Comparison of ENCODE assay signal across 1 cellular context in the genomic region with DNA sequence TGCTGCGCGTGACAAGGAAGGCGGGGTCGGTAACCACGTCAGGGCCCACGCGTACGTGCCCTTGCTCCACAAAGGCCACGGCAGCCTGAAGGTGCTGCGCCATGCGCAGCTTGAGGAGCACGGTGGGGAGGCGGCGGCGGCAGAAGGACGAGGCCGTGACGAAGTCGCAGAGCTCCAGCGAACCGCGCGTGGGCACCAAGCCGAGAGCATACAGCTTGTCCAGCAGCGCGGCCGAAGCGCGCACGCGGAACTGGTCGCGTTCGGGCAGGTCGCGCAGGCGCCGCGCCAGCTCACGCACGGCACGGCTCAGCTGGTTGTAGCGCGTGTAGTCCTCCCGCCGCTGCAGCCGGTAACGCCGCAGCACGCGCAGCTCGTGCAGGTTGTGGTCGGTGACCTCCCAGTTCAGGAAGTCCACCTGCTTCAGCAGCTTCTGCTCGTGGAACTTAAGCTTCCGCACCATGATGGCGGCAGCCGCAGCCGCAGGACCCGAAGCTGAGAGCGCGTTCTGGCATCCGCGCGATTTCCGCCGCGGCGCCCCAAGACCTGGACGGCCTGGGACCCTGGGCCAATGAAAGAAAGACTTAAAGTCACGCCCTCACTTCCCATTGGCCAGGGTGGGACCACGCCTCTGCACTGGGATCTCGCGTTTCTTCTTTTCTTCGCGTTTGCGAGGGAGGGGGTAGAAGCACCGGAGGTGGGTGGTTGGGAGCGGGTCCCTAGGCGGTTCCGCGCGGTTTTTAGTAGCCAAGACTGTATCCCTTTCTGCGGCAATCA.
TF ChIP-seq lines count a peak whose summit lies in the region.

A gene with protein sequence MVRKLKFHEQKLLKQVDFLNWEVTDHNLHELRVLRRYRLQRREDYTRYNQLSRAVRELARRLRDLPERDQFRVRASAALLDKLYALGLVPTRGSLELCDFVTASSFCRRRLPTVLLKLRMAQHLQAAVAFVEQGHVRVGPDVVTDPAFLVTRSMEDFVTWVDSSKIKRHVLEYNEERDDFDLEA (minus strand): TSS at position 516 of the 774 bp plus-strand sequence. CDS start 56 bp downstream, at position 460.

TF ChIP-seq in GM12878, 131 proteins besides CTCF, POLR2A, EP300 and RAD21 (continued from another document and continues in another):
- TF ChIP-seq, protein P1, sequence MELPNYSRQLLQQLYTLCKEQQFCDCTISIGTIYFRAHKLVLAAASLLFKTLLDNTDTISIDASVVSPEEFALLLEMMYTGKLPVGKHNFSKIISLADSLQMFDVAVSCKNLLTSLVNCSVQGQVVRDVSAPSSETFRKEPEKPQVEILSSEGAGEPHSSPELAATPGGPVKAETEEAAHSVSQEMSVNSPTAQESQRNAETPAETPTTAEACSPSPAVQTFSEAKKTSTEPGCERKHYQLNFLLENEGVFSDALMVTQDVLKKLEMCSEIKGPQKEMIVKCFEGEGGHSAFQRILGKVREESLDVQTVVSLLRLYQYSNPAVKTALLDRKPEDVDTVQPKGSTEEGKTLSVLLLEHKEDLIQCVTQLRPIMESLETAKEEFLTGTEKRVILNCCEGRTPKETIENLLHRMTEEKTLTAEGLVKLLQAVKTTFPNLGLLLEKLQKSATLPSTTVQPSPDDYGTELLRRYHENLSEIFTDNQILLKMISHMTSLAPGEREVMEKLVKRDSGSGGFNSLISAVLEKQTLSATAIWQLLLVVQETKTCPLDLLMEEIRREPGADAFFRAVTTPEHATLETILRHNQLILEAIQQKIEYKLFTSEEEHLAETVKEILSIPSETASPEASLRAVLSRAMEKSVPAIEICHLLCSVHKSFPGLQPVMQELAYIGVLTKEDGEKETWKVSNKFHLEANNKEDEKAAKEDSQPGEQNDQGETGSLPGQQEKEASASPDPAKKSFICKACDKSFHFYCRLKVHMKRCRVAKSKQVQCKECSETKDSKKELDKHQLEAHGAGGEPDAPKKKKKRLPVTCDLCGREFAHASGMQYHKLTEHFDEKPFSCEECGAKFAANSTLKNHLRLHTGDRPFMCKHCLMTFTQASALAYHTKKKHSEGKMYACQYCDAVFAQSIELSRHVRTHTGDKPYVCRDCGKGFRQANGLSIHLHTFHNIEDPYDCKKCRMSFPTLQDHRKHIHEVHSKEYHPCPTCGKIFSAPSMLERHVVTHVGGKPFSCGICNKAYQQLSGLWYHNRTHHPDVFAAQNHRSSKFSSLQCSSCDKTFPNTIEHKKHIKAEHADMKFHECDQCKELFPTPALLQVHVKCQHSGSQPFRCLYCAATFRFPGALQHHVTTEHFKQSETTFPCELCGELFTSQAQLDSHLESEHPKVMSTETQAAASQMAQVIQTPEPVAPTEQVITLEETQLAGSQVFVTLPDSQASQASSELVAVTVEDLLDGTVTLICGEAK (IDR thresholded peaks at IDR 0.05; ENCODE audit: borderline replicate concordance), result peak; percentile 62; the same call in 1 of the 2 replicates
- TF ChIP-seq LARP7 (IDR thresholded peaks at IDR 0.05), result peak; percentile 97
- TF ChIP-seq, protein P2, sequence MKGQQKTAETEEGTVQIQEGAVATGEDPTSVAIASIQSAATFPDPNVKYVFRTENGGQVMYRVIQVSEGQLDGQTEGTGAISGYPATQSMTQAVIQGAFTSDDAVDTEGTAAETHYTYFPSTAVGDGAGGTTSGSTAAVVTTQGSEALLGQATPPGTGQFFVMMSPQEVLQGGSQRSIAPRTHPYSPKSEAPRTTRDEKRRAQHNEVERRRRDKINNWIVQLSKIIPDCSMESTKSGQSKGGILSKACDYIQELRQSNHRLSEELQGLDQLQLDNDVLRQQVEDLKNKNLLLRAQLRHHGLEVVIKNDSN (IDR thresholded peaks at IDR 0.05; ENCODE audit: borderline replicate concordance, extremely low read length, insufficient read depth, low read depth, low read length), result peak; percentile 49
- TF ChIP-seq, protein P3, sequence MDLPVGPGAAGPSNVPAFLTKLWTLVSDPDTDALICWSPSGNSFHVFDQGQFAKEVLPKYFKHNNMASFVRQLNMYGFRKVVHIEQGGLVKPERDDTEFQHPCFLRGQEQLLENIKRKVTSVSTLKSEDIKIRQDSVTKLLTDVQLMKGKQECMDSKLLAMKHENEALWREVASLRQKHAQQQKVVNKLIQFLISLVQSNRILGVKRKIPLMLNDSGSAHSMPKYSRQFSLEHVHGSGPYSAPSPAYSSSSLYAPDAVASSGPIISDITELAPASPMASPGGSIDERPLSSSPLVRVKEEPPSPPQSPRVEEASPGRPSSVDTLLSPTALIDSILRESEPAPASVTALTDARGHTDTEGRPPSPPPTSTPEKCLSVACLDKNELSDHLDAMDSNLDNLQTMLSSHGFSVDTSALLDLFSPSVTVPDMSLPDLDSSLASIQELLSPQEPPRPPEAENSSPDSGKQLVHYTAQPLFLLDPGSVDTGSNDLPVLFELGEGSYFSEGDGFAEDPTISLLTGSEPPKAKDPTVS (IDR thresholded peaks at IDR 0.05; ENCODE audit: low read depth, low read length), result no peak
- TF ChIP-seq BRCA1 (IDR thresholded peaks at IDR 0.05; ENCODE audit: low read depth, low read length), result peak; percentile 86
- TF ChIP-seq SREBF1 (IDR thresholded peaks at IDR 0.05; ENCODE audit: low read length), result no peak
- TF ChIP-seq SRF (IDR thresholded peaks at IDR 0.05; ENCODE audit: low read depth in 2 of 2, low read length in 2 of 2), result peak in 1 of 2 experiments; percentile 45; a peak in 1 of 4 replicates
- TF ChIP-seq SMAD1 (IDR thresholded peaks at IDR 0.05; ENCODE audit: low read depth, partially characterized antibody), result peak; percentile 36
- no peak for TF ChIP-seq SUZ12 (IDR thresholded peaks at IDR 0.05; ENCODE audit: unreplicated experiment)
- peak; percentile 99 for TF ChIP-seq POLR2AphosphoS5 (IDR thresholded peaks at IDR 0.05; ENCODE audit: low read length)
- TF ChIP-seq ZNF24 (IDR thresholded peaks at IDR 0.05), result no peak
- TF ChIP-seq ZSCAN29 (IDR thresholded peaks at IDR 0.05), result no peak
- peak; percentile 52 for TF ChIP-seq HDAC6 (IDR thresholded peaks at IDR 0.05; ENCODE audit: unreplicated experiment)
- TF ChIP-seq STAT1 (conservative IDR thresholded peaks at IDR 0.05), result peak; percentile 29; the same call in 1 of the 2 replicates
- TF ChIP-seq, protein P4, sequence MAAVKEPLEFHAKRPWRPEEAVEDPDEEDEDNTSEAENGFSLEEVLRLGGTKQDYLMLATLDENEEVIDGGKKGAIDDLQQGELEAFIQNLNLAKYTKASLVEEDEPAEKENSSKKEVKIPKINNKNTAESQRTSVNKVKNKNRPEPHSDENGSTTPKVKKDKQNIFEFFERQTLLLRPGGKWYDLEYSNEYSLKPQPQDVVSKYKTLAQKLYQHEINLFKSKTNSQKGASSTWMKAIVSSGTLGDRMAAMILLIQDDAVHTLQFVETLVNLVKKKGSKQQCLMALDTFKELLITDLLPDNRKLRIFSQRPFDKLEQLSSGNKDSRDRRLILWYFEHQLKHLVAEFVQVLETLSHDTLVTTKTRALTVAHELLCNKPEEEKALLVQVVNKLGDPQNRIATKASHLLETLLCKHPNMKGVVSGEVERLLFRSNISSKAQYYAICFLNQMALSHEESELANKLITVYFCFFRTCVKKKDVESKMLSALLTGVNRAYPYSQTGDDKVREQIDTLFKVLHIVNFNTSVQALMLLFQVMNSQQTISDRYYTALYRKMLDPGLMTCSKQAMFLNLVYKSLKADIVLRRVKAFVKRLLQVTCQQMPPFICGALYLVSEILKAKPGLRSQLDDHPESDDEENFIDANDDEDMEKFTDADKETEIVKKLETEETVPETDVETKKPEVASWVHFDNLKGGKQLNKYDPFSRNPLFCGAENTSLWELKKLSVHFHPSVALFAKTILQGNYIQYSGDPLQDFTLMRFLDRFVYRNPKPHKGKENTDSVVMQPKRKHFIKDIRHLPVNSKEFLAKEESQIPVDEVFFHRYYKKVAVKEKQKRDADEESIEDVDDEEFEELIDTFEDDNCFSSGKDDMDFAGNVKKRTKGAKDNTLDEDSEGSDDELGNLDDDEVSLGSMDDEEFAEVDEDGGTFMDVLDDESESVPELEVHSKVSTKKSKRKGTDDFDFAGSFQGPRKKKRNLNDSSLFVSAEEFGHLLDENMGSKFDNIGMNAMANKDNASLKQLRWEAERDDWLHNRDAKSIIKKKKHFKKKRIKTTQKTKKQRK (IDR thresholded peaks at IDR 0.05; ENCODE audit: low read depth, low read length), result no peak
- TF ChIP-seq MEF2A (IDR thresholded peaks at IDR 0.05; ENCODE audit: insufficient read depth, low read depth, low read length), result 0 out of 2 replicates have a peak, but pooled peaks have one; percentile 2
- TF ChIP-seq BMI1 (IDR thresholded peaks at IDR 0.05; ENCODE audit: borderline replicate concordance), result no peak
- no peak for TF ChIP-seq CBX3 (IDR thresholded peaks at IDR 0.05; ENCODE audit: borderline replicate concordance, low read depth)
- TF ChIP-seq IKZF1 (conservative IDR thresholded peaks at IDR 0.05), result peak; percentile 72
- TF ChIP-seq RUNX3 (IDR thresholded peaks at IDR 0.05; ENCODE audit: low read length), result peak; percentile 73
- no peak for TF ChIP-seq FOXK2 (IDR thresholded peaks at IDR 0.05)
- TF ChIP-seq SMAD5 (IDR thresholded peaks at IDR 0.05; ENCODE audit: low read depth), result peak; percentile 94
- TF ChIP-seq SPI1 (IDR thresholded peaks at IDR 0.05; ENCODE audit: borderline replicate concordance, insufficient read depth, low read depth, low read length), result peak; percentile 19; the same call in 1 of the 2 replicates
- TF ChIP-seq BCL11A (IDR thresholded peaks at IDR 0.05; ENCODE audit: low read depth, low read length), result no peak
- TF ChIP-seq, protein P5, sequence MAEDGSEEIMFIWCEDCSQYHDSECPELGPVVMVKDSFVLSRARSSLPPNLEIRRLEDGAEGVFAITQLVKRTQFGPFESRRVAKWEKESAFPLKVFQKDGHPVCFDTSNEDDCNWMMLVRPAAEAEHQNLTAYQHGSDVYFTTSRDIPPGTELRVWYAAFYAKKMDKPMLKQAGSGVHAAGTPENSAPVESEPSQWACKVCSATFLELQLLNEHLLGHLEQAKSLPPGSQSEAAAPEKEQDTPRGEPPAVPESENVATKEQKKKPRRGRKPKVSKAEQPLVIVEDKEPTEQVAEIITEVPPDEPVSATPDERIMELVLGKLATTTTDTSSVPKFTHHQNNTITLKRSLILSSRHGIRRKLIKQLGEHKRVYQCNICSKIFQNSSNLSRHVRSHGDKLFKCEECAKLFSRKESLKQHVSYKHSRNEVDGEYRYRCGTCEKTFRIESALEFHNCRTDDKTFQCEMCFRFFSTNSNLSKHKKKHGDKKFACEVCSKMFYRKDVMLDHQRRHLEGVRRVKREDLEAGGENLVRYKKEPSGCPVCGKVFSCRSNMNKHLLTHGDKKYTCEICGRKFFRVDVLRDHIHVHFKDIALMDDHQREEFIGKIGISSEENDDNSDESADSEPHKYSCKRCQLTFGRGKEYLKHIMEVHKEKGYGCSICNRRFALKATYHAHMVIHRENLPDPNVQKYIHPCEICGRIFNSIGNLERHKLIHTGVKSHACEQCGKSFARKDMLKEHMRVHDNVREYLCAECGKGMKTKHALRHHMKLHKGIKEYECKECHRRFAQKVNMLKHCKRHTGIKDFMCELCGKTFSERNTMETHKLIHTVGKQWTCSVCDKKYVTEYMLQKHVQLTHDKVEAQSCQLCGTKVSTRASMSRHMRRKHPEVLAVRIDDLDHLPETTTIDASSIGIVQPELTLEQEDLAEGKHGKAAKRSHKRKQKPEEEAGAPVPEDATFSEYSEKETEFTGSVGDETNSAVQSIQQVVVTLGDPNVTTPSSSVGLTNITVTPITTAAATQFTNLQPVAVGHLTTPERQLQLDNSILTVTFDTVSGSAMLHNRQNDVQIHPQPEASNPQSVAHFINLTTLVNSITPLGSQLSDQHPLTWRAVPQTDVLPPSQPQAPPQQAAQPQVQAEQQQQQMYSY (CRISPR knock-in tag; IDR thresholded peaks at IDR 0.05), result no peak
- TF ChIP-seq ZZZ3 (IDR thresholded peaks at IDR 0.05; ENCODE audit: control insufficient read depth, insufficient read length, low read depth), result no peak
- no peak for TF ChIP-seq ATF7 (IDR thresholded peaks at IDR 0.05; ENCODE audit: low read depth)
- TF ChIP-seq ZBED1 (IDR thresholded peaks at IDR 0.05; ENCODE audit: borderline replicate concordance), result no peak; the same call in 1 of the 2 replicates
- TF ChIP-seq, protein P6, sequence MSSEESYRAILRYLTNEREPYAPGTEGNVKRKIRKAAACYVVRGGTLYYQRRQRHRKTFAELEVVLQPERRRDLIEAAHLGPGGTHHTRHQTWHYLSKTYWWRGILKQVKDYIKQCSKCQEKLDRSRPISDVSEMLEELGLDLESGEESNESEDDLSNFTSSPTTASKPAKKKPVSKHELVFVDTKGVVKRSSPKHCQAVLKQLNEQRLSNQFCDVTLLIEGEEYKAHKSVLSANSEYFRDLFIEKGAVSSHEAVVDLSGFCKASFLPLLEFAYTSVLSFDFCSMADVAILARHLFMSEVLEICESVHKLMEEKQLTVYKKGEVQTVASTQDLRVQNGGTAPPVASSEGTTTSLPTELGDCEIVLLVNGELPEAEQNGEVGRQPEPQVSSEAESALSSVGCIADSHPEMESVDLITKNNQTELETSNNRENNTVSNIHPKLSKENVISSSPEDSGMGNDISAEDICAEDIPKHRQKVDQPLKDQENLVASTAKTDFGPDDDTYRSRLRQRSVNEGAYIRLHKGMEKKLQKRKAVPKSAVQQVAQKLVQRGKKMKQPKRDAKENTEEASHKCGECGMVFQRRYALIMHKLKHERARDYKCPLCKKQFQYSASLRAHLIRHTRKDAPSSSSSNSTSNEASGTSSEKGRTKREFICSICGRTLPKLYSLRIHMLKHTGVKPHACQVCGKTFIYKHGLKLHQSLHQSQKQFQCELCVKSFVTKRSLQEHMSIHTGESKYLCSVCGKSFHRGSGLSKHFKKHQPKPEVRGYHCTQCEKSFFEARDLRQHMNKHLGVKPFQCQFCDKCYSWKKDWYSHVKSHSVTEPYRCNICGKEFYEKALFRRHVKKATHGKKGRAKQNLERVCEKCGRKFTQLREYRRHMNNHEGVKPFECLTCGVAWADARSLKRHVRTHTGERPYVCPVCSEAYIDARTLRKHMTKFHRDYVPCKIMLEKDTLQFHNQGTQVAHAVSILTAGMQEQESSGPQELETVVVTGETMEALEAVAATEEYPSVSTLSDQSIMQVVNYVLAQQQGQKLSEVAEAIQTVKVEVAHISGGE (CRISPR knock-in tag; IDR thresholded peaks at IDR 0.05), result no peak
- TF ChIP-seq, protein P7, sequence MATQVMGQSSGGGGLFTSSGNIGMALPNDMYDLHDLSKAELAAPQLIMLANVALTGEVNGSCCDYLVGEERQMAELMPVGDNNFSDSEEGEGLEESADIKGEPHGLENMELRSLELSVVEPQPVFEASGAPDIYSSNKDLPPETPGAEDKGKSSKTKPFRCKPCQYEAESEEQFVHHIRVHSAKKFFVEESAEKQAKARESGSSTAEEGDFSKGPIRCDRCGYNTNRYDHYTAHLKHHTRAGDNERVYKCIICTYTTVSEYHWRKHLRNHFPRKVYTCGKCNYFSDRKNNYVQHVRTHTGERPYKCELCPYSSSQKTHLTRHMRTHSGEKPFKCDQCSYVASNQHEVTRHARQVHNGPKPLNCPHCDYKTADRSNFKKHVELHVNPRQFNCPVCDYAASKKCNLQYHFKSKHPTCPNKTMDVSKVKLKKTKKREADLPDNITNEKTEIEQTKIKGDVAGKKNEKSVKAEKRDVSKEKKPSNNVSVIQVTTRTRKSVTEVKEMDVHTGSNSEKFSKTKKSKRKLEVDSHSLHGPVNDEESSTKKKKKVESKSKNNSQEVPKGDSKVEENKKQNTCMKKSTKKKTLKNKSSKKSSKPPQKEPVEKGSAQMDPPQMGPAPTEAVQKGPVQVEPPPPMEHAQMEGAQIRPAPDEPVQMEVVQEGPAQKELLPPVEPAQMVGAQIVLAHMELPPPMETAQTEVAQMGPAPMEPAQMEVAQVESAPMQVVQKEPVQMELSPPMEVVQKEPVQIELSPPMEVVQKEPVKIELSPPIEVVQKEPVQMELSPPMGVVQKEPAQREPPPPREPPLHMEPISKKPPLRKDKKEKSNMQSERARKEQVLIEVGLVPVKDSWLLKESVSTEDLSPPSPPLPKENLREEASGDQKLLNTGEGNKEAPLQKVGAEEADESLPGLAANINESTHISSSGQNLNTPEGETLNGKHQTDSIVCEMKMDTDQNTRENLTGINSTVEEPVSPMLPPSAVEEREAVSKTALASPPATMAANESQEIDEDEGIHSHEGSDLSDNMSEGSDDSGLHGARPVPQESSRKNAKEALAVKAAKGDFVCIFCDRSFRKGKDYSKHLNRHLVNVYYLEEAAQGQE (IDR thresholded peaks at IDR 0.05; ENCODE audit: low read depth, low read length), result no peak; the same call in 1 of the 2 replicates
